Comparison of ENCODE assay signal across 23 cellular contexts in genomic region chr2:24774373-24774772, GRCh38.
"Had no signal": no experiment of that assay in that cellular context is flagged by ENCODE, and none has a peak within 500 bp of the region (broad histone marks: within the 10 kb centered on the region; RNA-seq: fewer than 3 reads in every experiment).

No MANE protein-coding gene starts in this region.

- DNase-seq: Karpas-422, KG1, MM.1S, NCI-H1092 treated with DMSO at 0.1 percent for 48 hours, NCI-H1436, NCI-H187, NCI-H2029, NCI-H2081 treated with DMSO at 0.1 percent for 48 hours, NCI-H2171, NCI-H226, NCI-H446, NCI-H510A, NCI-H524 treated with DMSO at 0.1 percent for 48 hours, NCI-H69, NCI-H774, Right ventricle myocardium superior, RPMI8226, SIG-M5 had no signal

- H3K4me1 ChIP-seq: SJSA1 had no signal

- FAIRE-seq: HTR-8/SVneo, RCC 7860 had no signal

- H3K27me3 ChIP-seq: SJSA1 had no signal

- H3K4me3 ChIP-seq: SJSA1, SK-N-MC had no signal

- H3K9me3 ChIP-seq: SJSA1 had no signal

- H3K27ac ChIP-seq: HL-60, SJSA1, SK-N-MC had no signal
